Comparison of ENCODE assay signal across 29 cellular contexts in genomic region chr1:25170439-25170838, GRCh38.
"Had no signal": no experiment of that assay in that cellular context is flagged by ENCODE, and none has a peak within 500 bp of the region (broad histone marks: within the 10 kb centered on the region; RNA-seq: fewer than 3 reads in every experiment).

No MANE protein-coding gene starts in this region.

- H3K4me3 Mint-ChIP-seq: immature natural killer cell; mesothelial cell of epicardium; naive B cell; natural killer cell; nephron progenitor cell; neural progenitor cell; stimulated activated effector memory CD8-positive, alpha-beta T cell treated with anti-CD3 and anti-CD28 coated beads, Interleukin-12 subunit alpha, Interleukin-12 subunit beta, amount 100 ng/mL, for 72 hours; stimulated activated naive CD8-positive, alpha-beta T cell treated with anti-CD3 and anti-CD28 coated beads, Interleukin-15, Interleukin-2, amounts not matched to agents 100 ng/mL and 50 ng/mL, for 24 hours had no signal

- H3K4me3 ChIP-seq: left lung, lower lobe of right lung, neural progenitor cell, pancreas, prostate gland, sigmoid colon, spleen, suprapubic skin, thoracic aorta, tibial artery, upper lobe of right lung had no signal

- H3K27me3 Mint-ChIP-seq: stimulated activated naive CD8-positive, alpha-beta T cell treated with anti-CD3 and anti-CD28 coated beads, Interleukin-15, Interleukin-2, amounts not matched to agents 100 ng/mL and 50 ng/mL, for 24 hours had no signal

- H3K4me1 Mint-ChIP-seq: immature natural killer cell; naive B cell; natural killer cell; stimulated activated effector memory CD8-positive, alpha-beta T cell treated with anti-CD3 and anti-CD28 coated beads, Interleukin-12 subunit alpha, Interleukin-12 subunit beta, amount 100 ng/mL, for 72 hours had no signal

- DNase-seq: hypothalamus; immature natural killer cell; kidney; left colon; left lung; lower lobe of right lung; mammary epithelial cell; mesenchymal stem cell; naive B cell; natural killer cell; nephron progenitor cell; pancreas; posterior cingulate gyrus; retina; sigmoid colon; small intestine; spleen; stimulated activated CD4-positive, alpha-beta T cell treated with anti-CD3 and anti-CD28 coated beads, Interleukin-4, amount 100 ng/mL, for 24 hours; stimulated activated naive CD4-positive, alpha-beta T cell; tibial artery; trophoblast cell; upper lobe of right lung had no signal

- H3K9me3 ChIP-seq: left lung, lower lobe of right lung, pancreas, prostate gland, sigmoid colon, spleen, suprapubic skin, thoracic aorta, tibial artery, upper lobe of right lung had no signal

- H3K36me3 ChIP-seq: left lung, lower lobe of right lung, neural progenitor cell, pancreas, prostate gland, sigmoid colon, spleen, suprapubic skin, thoracic aorta, tibial artery, upper lobe of right lung had no signal

- H3K27ac Mint-ChIP-seq: immature natural killer cell; mesothelial cell of epicardium; naive B cell; natural killer cell; nephron progenitor cell; neural progenitor cell; stimulated activated effector memory CD8-positive, alpha-beta T cell treated with anti-CD3 and anti-CD28 coated beads, Interleukin-12 subunit alpha, Interleukin-12 subunit beta, amount 100 ng/mL, for 72 hours; stimulated activated naive CD8-positive, alpha-beta T cell treated with anti-CD3 and anti-CD28 coated beads, Interleukin-15, Interleukin-2, amounts not matched to agents 100 ng/mL and 50 ng/mL, for 24 hours had no signal

- H3K9me3 Mint-ChIP-seq: immature natural killer cell; mesothelial cell of epicardium; natural killer cell; neural progenitor cell; stimulated activated effector memory CD8-positive, alpha-beta T cell treated with anti-CD3 and anti-CD28 coated beads, Interleukin-12 subunit alpha, Interleukin-12 subunit beta, amount 100 ng/mL, for 72 hours; stimulated activated naive CD8-positive, alpha-beta T cell treated with anti-CD3 and anti-CD28 coated beads, Interleukin-15, Interleukin-2, amounts not matched to agents 100 ng/mL and 50 ng/mL, for 24 hours had no signal

- H3K36me3 Mint-ChIP-seq: immature natural killer cell; mesothelial cell of epicardium; naive B cell; natural killer cell; neural progenitor cell; stimulated activated effector memory CD8-positive, alpha-beta T cell treated with anti-CD3 and anti-CD28 coated beads, Interleukin-12 subunit alpha, Interleukin-12 subunit beta, amount 100 ng/mL, for 72 hours had no signal

- H3K4me1 ChIP-seq: left lung, lower lobe of right lung, prostate gland, sigmoid colon, spleen, suprapubic skin, tibial artery, upper lobe of right lung had no signal

- H3K27me3 ChIP-seq: left lung, neural progenitor cell, pancreas, sigmoid colon, spleen, suprapubic skin, upper lobe of right lung had no signal

- H3K27ac ChIP-seq: left lung, lower lobe of right lung, neural progenitor cell, pancreas, prostate gland, sigmoid colon, spleen, suprapubic skin, thoracic aorta, tibial artery, upper lobe of right lung had no signal
